25 cellular contexts compared by ENCODE assay signal in the genomic region with DNA sequence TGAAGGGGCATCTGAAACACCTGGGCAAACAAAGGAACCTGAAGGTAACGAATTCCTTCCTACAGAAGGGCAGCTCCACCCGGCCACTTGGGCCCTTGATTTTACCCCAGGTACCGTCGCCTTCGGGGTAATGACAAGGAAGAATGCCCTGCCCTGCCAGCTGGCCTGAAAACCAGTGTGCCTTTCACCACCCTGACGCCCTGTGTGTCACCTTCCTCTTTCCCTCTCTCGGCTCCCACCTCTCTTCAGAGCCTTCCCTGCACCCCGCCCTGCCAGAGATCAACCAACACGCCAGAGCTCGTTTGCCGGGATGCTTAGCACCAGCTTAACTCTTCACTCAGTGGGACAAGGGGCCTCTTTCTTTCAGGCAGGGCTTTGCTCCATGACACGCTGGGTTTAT.
DNase-seq lines count a peak whose midpoint lies in the region; ATAC-seq, FAIRE-seq and TF ChIP-seq lines count a peak whose summit lies in the region.
"Had no signal": no experiment of that assay in that cellular context is flagged by ENCODE, and none has a peak within 500 bp of the region (broad histone marks: within the 10 kb centered on the region; RNA-seq: fewer than 3 reads in every experiment).

No MANE protein-coding gene starts in this region.

- H3K9me1 ChIP-seq in keratinocyte (ENCODE audit: control insufficient read depth, extremely low read depth, insufficient read depth, low read length) = no peaks in the 10 kb centered on the region

- intact Hi-C loops in PC-9 (cut with micrococcal nuclease; ENCODE audit: unreplicated experiment) = loop anchor here (2.0 to 10.0 kb wide), 2 partner anchors 76 to 130 kb away; no protein-coding TSS in a partner anchor

- H3K9me3 ChIP-seq in PC-9 (ENCODE audit: insufficient read depth, low read depth) = no peaks in the 10 kb centered on the region
- H3K9me3 ChIP-seq in keratinocyte (ENCODE audit: control insufficient read depth, low read depth, low read length) = no peaks in the 10 kb centered on the region
- H3K9me3 ChIP-seq: adrenal gland, body of pancreas had no signal

- H3K79me2 ChIP-seq in PC-9 (ENCODE audit: low read depth) = 0 out of 2 replicates have a peak, but pooled peaks cover 5% of the 10 kb centered on the region
- H3K79me2 ChIP-seq in keratinocyte (ENCODE audit: control insufficient read depth, insufficient read depth, low read length) = no peaks in the 10 kb centered on the region

- no peaks in the 10 kb centered on the region for H3K4me1 Mint-ChIP-seq in stimulated activated effector memory CD8-positive, alpha-beta T cell treated with anti-CD3 and anti-CD28 coated beads, Interleukin-12 subunit alpha, Interleukin-12 subunit beta, amount 100 ng/mL, for 72 hours
- H3K4me1 Mint-ChIP-seq: activated CD4-positive, alpha-beta T cell treated with anti-CD3 and anti-CD28 coated beads, Interleukin-2, amount 10 ng/mL, durations not matched to agents 7 days and 5 days had no signal

- no peaks in the 10 kb centered on the region for H4K20me1 ChIP-seq in PC-9 (ENCODE audit: insufficient read depth)
- H4K20me1 ChIP-seq in keratinocyte (ENCODE audit: control insufficient read depth, extremely low read depth, insufficient read depth, low read length) = no peaks in the 10 kb centered on the region
- H4K20me1 ChIP-seq: BLaER1 treated with 17β-estradiol and CSF1 and Interleukin-3, amounts not matched to agents 10 nM and 100 nM had no signal

- H3K4me2 ChIP-seq in PC-9 (no peak overlapping the region), keratinocyte (ENCODE audit: control insufficient read depth, extremely low read depth, insufficient read depth, low read depth, low read length) (peak overlapping the region; percentile 65)
- H3K4me2 ChIP-seq: BLaER1 treated with 17β-estradiol and CSF1 and Interleukin-3, amounts not matched to agents 10 nM and 100 nM had no signal

- H3K27ac ChIP-seq in PC-9 (no peak overlapping the region), epithelial cell of prostate (peak overlapping the region; percentile 59), keratinocyte (ENCODE audit: control insufficient read depth, insufficient read depth, low read length) (peak overlapping the region; percentile 11)
- H3K27ac ChIP-seq: BLaER1 treated with 17β-estradiol and CSF1 and Interleukin-3, amounts not matched to agents 10 nM and 100 nM; body of pancreas; VCaP had no signal

- no peaks in the 10 kb centered on the region for H3K27me3 ChIP-seq in PC-9 (ENCODE audit: insufficient read depth, low read depth)
- no peaks in the 10 kb centered on the region for H3K27me3 ChIP-seq in keratinocyte (ENCODE audit: control insufficient read depth, extremely low read depth, insufficient read depth, low read length)
- H3K27me3 ChIP-seq: adrenal gland; BLaER1 treated with 17β-estradiol and CSF1 and Interleukin-3, amounts not matched to agents 10 nM and 100 nM; body of pancreas had no signal

- CTCF ChIA-PET in PC-9 (lab: Charles Lee) = interaction anchor here (0.6 kb wide), 1 partner anchor 630 kb away, joined by 6 read pairs; no protein-coding TSS in a partner anchor

- H2AFZ ChIP-seq in PC-9 = no peak overlapping the region
- peak overlapping the region; percentile 61 for H2AFZ ChIP-seq in keratinocyte (ENCODE audit: control insufficient read depth, low read length)

- DNase-seq in PC-9 (peak in 1 of 2 experiments; percentile 64), epithelial cell of prostate (ENCODE audit: low read depth, low spot score) (no peak), keratinocyte (ENCODE audit: low read depth, low spot score) (no peak), DMS114 treated with DMSO at 0.1 percent for 48 hours (lab: John Stamatoyannopoulos, UW; ENCODE audit: unreplicated experiment) (no peak), NCI-H526 (lab: John Stamatoyannopoulos, UW) (no peak), DMS79 treated with DMSO at 0.1 percent for 48 hours (lab: John Stamatoyannopoulos, UW) (no peak)
- no peak for DNase-seq in stimulated activated effector memory CD8-positive, alpha-beta T cell treated with anti-CD3 and anti-CD28 coated beads, Interleukin-12 subunit alpha, Interleukin-12 subunit beta, amount 100 ng/mL, for 72 hours (ENCODE audit: low spot score in 2 of 2)
- DNase-seq: activated CD4-positive, alpha-beta T cell treated with anti-CD3 and anti-CD28 coated beads, Interleukin-2, amount 10 ng/mL, durations not matched to agents 7 days and 5 days; activated naive CD4-positive, alpha-beta T cell treated with Interleukin-2 at 50 U/mL for 16 hours; body of pancreas; foreskin fibroblast; GDM1; midbrain; naive thymus-derived CD8-positive, alpha-beta T cell; NCI-H1105; NCI-H2029; NCI-H82; retina; stimulated activated CD4-positive, alpha-beta T cell treated with anti-CD3 and anti-CD28 coated beads, Interleukin-2, amount 100 ng/mL, for 24 hours; trophoblast cell had no signal

- H3K9ac ChIP-seq in keratinocyte (ENCODE audit: control insufficient read depth, extremely low read depth, insufficient read depth, low read length) = peak overlapping the region; percentile 14
- H3K9ac ChIP-seq: BLaER1 treated with 17β-estradiol and CSF1 and Interleukin-3, amounts not matched to agents 10 nM and 100 nM had no signal

- peaks cover 21% of the 10 kb centered on the region; the same call in 1 of the 2 replicates for H3F3A ChIP-seq in PC-9 (ENCODE audit: insufficient read depth, low read depth)

- no peak for ATAC-seq in stimulated activated effector memory CD8-positive, alpha-beta T cell treated with anti-CD3 and anti-CD28 coated beads, Interleukin-12 subunit alpha, Interleukin-12 subunit beta, amount 100 ng/mL, for 72 hours
- ATAC-seq: body of pancreas; left lobe of liver; naive thymus-derived CD8-positive, alpha-beta T cell had no signal

- no peaks in the 10 kb centered on the region for H3K9me2 ChIP-seq in PC-9 (ENCODE audit: insufficient read depth)

- TF ChIP-seq CTCF in PC-9 (conservative IDR thresholded peaks at IDR 0.05) (no peak), keratinocyte (optimal IDR thresholded peaks at IDR 0.05 in 1 of 3, IDR thresholded peaks at IDR 0.05 in 1 of 3, conservative IDR thresholded peaks at IDR 0.05 in 1 of 3; ENCODE audit: extremely low read depth in 1 of 3, insufficient read depth in 2 of 3, low read length in 3 of 3) (no peak)

- peak overlapping the region; percentile 54 for H3K27ac Mint-ChIP-seq in stimulated activated effector memory CD8-positive, alpha-beta T cell treated with anti-CD3 and anti-CD28 coated beads, Interleukin-12 subunit alpha, Interleukin-12 subunit beta, amount 100 ng/mL, for 72 hours
- H3K27ac Mint-ChIP-seq: activated CD4-positive, alpha-beta T cell treated with anti-CD3 and anti-CD28 coated beads, Interleukin-2, amount 10 ng/mL, durations not matched to agents 7 days and 5 days had no signal

- dilution Hi-C loops in keratinocyte (cut with MboI; ENCODE audit: extremely low pct_ligation_motif_present, low sequenced_read_pairs) = no loop called here

- H3K4me3 Mint-ChIP-seq in stimulated activated effector memory CD8-positive, alpha-beta T cell treated with anti-CD3 and anti-CD28 coated beads, Interleukin-12 subunit alpha, Interleukin-12 subunit beta, amount 100 ng/mL, for 72 hours = no peak overlapping the region
- H3K4me3 Mint-ChIP-seq: activated CD4-positive, alpha-beta T cell treated with anti-CD3 and anti-CD28 coated beads, Interleukin-2, amount 10 ng/mL, durations not matched to agents 7 days and 5 days; naive thymus-derived CD8-positive, alpha-beta T cell had no signal

- H3K4me3 ChIP-seq in PC-9 (no peak overlapping the region), keratinocyte (ENCODE audit: control insufficient read depth in 2 of 3, extremely low read depth in 1 of 3, insufficient read depth in 2 of 3, low read depth in 1 of 3, low read length in 3 of 3) (no peak overlapping the region)
- H3K4me3 ChIP-seq: adrenal gland; BLaER1 treated with 17β-estradiol and CSF1 and Interleukin-3, amounts not matched to agents 10 nM and 100 nM; body of pancreas had no signal

- H3K36me3 ChIP-seq in PC-9 (ENCODE audit: low read depth) = no peaks in the 10 kb centered on the region
- H3K36me3 ChIP-seq in keratinocyte (ENCODE audit: control insufficient read depth in 2 of 2, extremely low read depth in 1 of 2, insufficient read depth in 2 of 2, low read length in 2 of 2) = no peaks in the 10 kb centered on the region
- H3K36me3 ChIP-seq: adrenal gland had no signal

- TSS peak; percentile 41 for BruUV-seq in PC-9 (replicated peaks; lab: Mats Ljungman, UMichigan)

- H3K36me3 Mint-ChIP-seq in stimulated activated effector memory CD8-positive, alpha-beta T cell treated with anti-CD3 and anti-CD28 coated beads, Interleukin-12 subunit alpha, Interleukin-12 subunit beta, amount 100 ng/mL, for 72 hours = no peaks in the 10 kb centered on the region

- no peaks in the 10 kb centered on the region for H3K9me3 Mint-ChIP-seq in stimulated activated effector memory CD8-positive, alpha-beta T cell treated with anti-CD3 and anti-CD28 coated beads, Interleukin-12 subunit alpha, Interleukin-12 subunit beta, amount 100 ng/mL, for 72 hours
- H3K9me3 Mint-ChIP-seq: activated CD4-positive, alpha-beta T cell treated with anti-CD3 and anti-CD28 coated beads, Interleukin-2, amount 10 ng/mL, durations not matched to agents 7 days and 5 days had no signal

- POLR2A ChIA-PET in PC-9 (lab: Charles Lee; ENCODE audit: unreplicated experiment) = interaction anchor here (0.6 kb wide), 1 partner anchor 182 kb away, joined by 3 read pairs; a partner anchor contains a TSS

- peaks cover 32% of the 10 kb centered on the region for H3K4me1 ChIP-seq in PC-9 (replicated peaks; ENCODE audit: insufficient read depth)
- peaks cover 33% of the 10 kb centered on the region for H3K4me1 ChIP-seq in keratinocyte (ENCODE audit: control insufficient read depth, extremely low read depth, insufficient read depth, low read length)
- H3K4me1 ChIP-seq: adrenal gland, body of pancreas had no signal

- FAIRE-seq in keratinocyte (lab: Jason Lieb, UNC) = no peak
- FAIRE-seq: H54 had no signal
